Comparison of ENCODE assay signal across 8 cellular contexts in the genomic region with DNA sequence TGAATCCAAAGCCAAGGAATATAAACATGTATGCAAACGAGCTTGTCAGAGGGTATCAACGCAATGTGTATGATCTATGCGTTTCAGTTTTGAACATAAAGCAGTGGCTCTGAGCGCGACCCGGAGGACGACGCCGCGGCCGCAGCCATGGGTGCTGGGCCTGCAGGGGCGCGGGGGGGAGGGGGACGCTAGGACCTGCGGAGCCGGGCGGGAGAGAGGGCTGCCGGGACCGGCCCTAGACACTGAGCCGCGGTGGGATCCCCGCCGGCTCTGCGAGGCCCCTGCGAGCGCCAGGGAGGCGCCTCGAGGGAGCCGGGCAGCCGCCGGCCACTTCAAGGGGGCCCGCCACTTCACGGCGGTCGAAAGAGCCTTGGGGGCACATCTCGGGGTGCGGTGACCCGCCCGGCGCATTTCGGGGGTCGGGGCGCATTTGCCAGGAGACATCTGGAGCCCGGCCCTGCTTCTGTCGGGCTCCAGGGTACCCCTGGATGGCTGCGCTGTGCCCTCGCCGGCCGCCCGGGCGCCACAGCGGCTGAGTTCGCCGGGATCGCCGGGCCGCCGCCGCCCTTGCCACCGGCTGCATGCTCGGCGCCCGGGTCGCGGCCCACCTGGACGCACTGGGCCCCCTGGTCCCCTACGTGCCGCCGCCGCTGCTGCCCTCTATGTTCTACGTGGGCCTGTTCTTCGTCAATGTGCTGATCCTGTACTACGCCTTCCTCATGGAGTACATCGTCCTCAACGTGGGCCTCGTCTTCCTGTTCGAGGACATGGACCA.
A peak's percentile ranks its signal among the peaks of the same experiment; 100 is the strongest.
DNase-seq lines count a peak whose midpoint lies in the region; ATAC-seq and TF ChIP-seq lines count a peak whose summit lies in the region.
"Not testable (repeated sequence)": the region's sequence is repeated elsewhere in the genome, so short reads cannot be mapped to it uniquely, and the experiment has no call there.

No MANE protein-coding gene starts in this region.

- TF ChIP-seq CTCF in BJ (IDR thresholded peaks at IDR 0.05; ENCODE audit: insufficient read depth, low read depth, low read length); esophagus muscularis mucosa (IDR thresholded peaks at IDR 0.05); ovary (IDR thresholded peaks at IDR 0.05): not testable (repeated sequence)

- CTCF ChIA-PET in BJ (lab: Yijun Ruan, JAX); HEK293T (lab: Yijun Ruan, JAX): not testable (repeated sequence)

- H3K4me1 Mint-ChIP-seq in activated naive CD8-positive, alpha-beta T cell treated with anti-CD3 and anti-CD28 coated beads, Interleukin-2, amount 50 U/mL, for 24 hours; stimulated activated naive CD8-positive, alpha-beta T cell treated with anti-CD3 and anti-CD28 coated beads, Interleukin-15, amount 100 ng/mL, for 72 hours: not testable (repeated sequence)

- peaks cover 42% of the 10 kb centered on the region for H3K27me3 Mint-ChIP-seq in activated naive CD8-positive, alpha-beta T cell treated with anti-CD3 and anti-CD28 coated beads, Interleukin-2, amount 50 U/mL, for 24 hours
- peaks cover 33% of the 10 kb centered on the region for H3K27me3 Mint-ChIP-seq in stimulated activated naive CD8-positive, alpha-beta T cell treated with anti-CD3 and anti-CD28 coated beads, Interleukin-15, amount 100 ng/mL, for 72 hours

- H3K4me3 Mint-ChIP-seq in activated naive CD8-positive, alpha-beta T cell treated with anti-CD3 and anti-CD28 coated beads, Interleukin-2, amount 50 U/mL, for 24 hours: peak overlapping the region; percentile 27
- H3K4me3 Mint-ChIP-seq in stimulated activated naive CD8-positive, alpha-beta T cell treated with anti-CD3 and anti-CD28 coated beads, Interleukin-15, amount 100 ng/mL, for 72 hours: peak overlapping the region; percentile 49 to 63

- TF ChIP-seq POLR2A in esophagus muscularis mucosa (IDR thresholded peaks at IDR 0.05; ENCODE audit: low read depth); ovary (IDR thresholded peaks at IDR 0.05): not testable (repeated sequence)

- H3K4me3 ChIP-seq in BJ (ENCODE audit: low read depth, low read length) (peak overlapping the region; percentile 8; the same call in 1 of the 2 replicates), SJSA1 (peak overlapping the region; percentile 41), esophagus muscularis mucosa (peak overlapping the region; percentile 50 to 58 (median 56)), ovary (peak overlapping the region; percentile 27)

- not testable (repeated sequence) for DNase-seq in BJ (ENCODE audit: low read depth); esophagus muscularis mucosa (ENCODE audit: extremely low spot score); ovary
- DNase-seq in HEK293T (ENCODE audit: extremely low spot score): peak; percentile 5
- peak in 1 of 2 experiments; percentile 46 for DNase-seq in SJSA1 (ENCODE audit: low read depth in 1 of 2, low spot score in 2 of 2)
- peak; percentile 6 for DNase-seq in activated naive CD8-positive, alpha-beta T cell treated with anti-CD3 and anti-CD28 coated beads, Interleukin-2, amount 50 U/mL, for 24 hours
- peak; percentile 49 for DNase-seq in islet precursor cell
- DNase-seq in stimulated activated naive CD8-positive, alpha-beta T cell treated with anti-CD3 and anti-CD28 coated beads, Interleukin-15, amount 100 ng/mL, for 72 hours: peak in 1 of 2 donors; percentile 2

- ATAC-seq in activated naive CD8-positive, alpha-beta T cell treated with anti-CD3 and anti-CD28 coated beads, Interleukin-2, amount 50 U/mL, for 24 hours: peak; percentile 65
- peak; percentile 76 for ATAC-seq in stimulated activated naive CD8-positive, alpha-beta T cell treated with anti-CD3 and anti-CD28 coated beads, Interleukin-15, amount 100 ng/mL, for 72 hours

- not testable (repeated sequence) for H3K36me3 ChIP-seq in BJ (ENCODE audit: control insufficient read depth, insufficient read depth, low read length); SJSA1; esophagus muscularis mucosa; ovary

- not testable (repeated sequence) for H3K27ac Mint-ChIP-seq in activated naive CD8-positive, alpha-beta T cell treated with anti-CD3 and anti-CD28 coated beads, Interleukin-2, amount 50 U/mL, for 24 hours
- H3K27ac Mint-ChIP-seq in stimulated activated naive CD8-positive, alpha-beta T cell treated with anti-CD3 and anti-CD28 coated beads, Interleukin-15, amount 100 ng/mL, for 72 hours: peak overlapping the region in 1 of 2 donors; percentile 71

- H3K27ac ChIP-seq in SJSA1 (peak overlapping the region; percentile 76), esophagus muscularis mucosa (replicated peaks in 1 of 4) (peak overlapping the region; percentile 68 to 79 (median 74))
- not testable (repeated sequence) for H3K27ac ChIP-seq in ovary

- 7% methylated on average over 3 of the region's 77 CpGs for WGBS in esophagus muscularis mucosa
- WGBS in ovary, 3 donors: 1 to 4% (median 2%) methylated on average over 11 to 59 of the region's 77 CpGs

- H3K9me3 Mint-ChIP-seq in activated naive CD8-positive, alpha-beta T cell treated with anti-CD3 and anti-CD28 coated beads, Interleukin-2, amount 50 U/mL, for 24 hours; stimulated activated naive CD8-positive, alpha-beta T cell treated with anti-CD3 and anti-CD28 coated beads, Interleukin-15, amount 100 ng/mL, for 72 hours: not testable (repeated sequence)

- not testable (repeated sequence) for H3K4me1 ChIP-seq in SJSA1 (replicated peaks); ovary (ENCODE audit: insufficient read depth)
- peaks cover 0 to 10% (median 4%) of the 10 kb centered on the region in 4 donors for H3K4me1 ChIP-seq in esophagus muscularis mucosa

- POLR2A ChIA-PET in BJ (lab: Charles Lee); HEK293T (lab: Yijun Ruan, JAX): not testable (repeated sequence)

- intact Hi-C loops in esophagus muscularis mucosa (cut with DNase I); ovary (cut with DNase I): not testable (repeated sequence)

- not testable (repeated sequence) for H3K27me3 ChIP-seq in BJ (ENCODE audit: control insufficient read depth, insufficient read depth, low read length); SJSA1 (replicated peaks); esophagus muscularis mucosa; ovary

- H3K9me3 ChIP-seq in SJSA1 (replicated peaks); esophagus muscularis mucosa; ovary: not testable (repeated sequence)

- H3K36me3 Mint-ChIP-seq in activated naive CD8-positive, alpha-beta T cell treated with anti-CD3 and anti-CD28 coated beads, Interleukin-2, amount 50 U/mL, for 24 hours (ENCODE audit: low read depth): not testable (repeated sequence)

- TF ChIP-seq EP300 in esophagus muscularis mucosa (IDR thresholded peaks at IDR 0.05); ovary (IDR thresholded peaks at IDR 0.05): not testable (repeated sequence)
